10 cellular contexts compared by ENCODE assay signal in the genomic region with DNA sequence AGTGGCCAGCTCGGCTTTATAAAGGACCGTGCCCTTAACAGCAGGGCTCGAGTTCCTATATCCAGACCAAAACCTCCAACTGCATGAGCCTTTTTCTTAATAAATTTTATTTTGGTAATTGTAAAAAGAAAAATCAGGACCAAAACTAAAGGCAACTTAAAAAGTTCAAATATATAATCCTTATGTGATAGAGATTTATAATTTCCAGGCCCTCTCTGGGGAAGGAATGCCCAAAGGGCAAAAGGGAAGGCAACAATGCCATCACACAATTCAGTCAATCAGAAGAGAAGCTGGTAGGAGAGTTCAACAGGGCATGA. TPM values are rescaled to one million over a fixed set of nuclear protein-coding genes. Genes with fewer than 3 reads are reported as not detected.
DNase-seq lines count a peak whose midpoint lies in the region; ATAC-seq, FAIRE-seq and TF ChIP-seq lines count a peak whose summit lies in the region.
"Had no signal": no experiment of that assay in that cellular context is flagged by ENCODE, and none has a peak within 500 bp of the region (broad histone marks: within the 10 kb centered on the region; RNA-seq: fewer than 3 reads in every experiment).

No MANE protein-coding gene starts in this region.

- H3K36me3 ChIP-seq in K562 (ENCODE audit: control insufficient read depth, insufficient read depth, low read length) (peaks cover 66% of the 10 kb centered on the region; the same call in 2 of the 3 replicates), muscle layer of colon (ENCODE audit: insufficient read depth, low read length) (peaks cover 46% of the 10 kb centered on the region)

- H4K20me1 ChIP-seq in K562 (replicated peaks; ENCODE audit: control insufficient read depth, insufficient read depth, low read length): peaks cover 9% of the 10 kb centered on the region; the same call in 1 of the 2 replicates

- TF ChIP-seq EP300 in K562 (IDR thresholded peaks at IDR 0.05; ENCODE audit: low read length): no peak

- TF ChIP-seq CTCF in 22Rv1 (IDR thresholded peaks at IDR 0.05): no peak
- TF ChIP-seq CTCF in HL-60 (IDR thresholded peaks at IDR 0.05; ENCODE audit: insufficient read depth, low read length): no peak
- TF ChIP-seq CTCF in K562 (IDR thresholded peaks at IDR 0.05 in 2 of 3, conservative IDR thresholded peaks at IDR 0.05 in 1 of 3; ENCODE audit: insufficient read depth in 2 of 3, low read depth in 1 of 3, low read length in 3 of 3): no peak

- H3K4me3 ChIP-seq in HL-60 (replicated peaks; ENCODE audit: insufficient read depth, low read length) (peak overlapping the region; percentile 88), K562 (peak overlapping the region; percentile 71; the same call in 1 of the 2 replicates), muscle layer of colon (ENCODE audit: low read depth in 1 of 2, low read length in 2 of 2) (no peak overlapping the region)

- H3K9me3 ChIP-seq in K562 (replicated peaks; ENCODE audit: control insufficient read depth, insufficient read depth, low read depth, low read length): no peaks in the 10 kb centered on the region
- H3K9me3 ChIP-seq in muscle layer of colon (ENCODE audit: low read length): no peaks in the 10 kb centered on the region

- CTCF ChIA-PET in K562 (lab: Yijun Ruan, JAX; ENCODE audit: low intra/inter-chr PET ratio): no interaction called here

- FAIRE-seq in K562 (lab: Jason Lieb, UNC) (no peak), frontal cortex (lab: Jason Lieb, UNC) (no peak)

- POLR2A ChIA-PET in K562 (lab: Yijun Ruan, JAX): interaction anchor here (0.6 to 1.3 kb wide), 8 partner anchors 10 to 111 kb away, joined by 3 to 9 read pairs (median 4); partner anchors contain the start of genes DHRS1, IRF9, NOP9 and TINF2

- in situ Hi-C loops in K562 (cut with MboI): no loop called here

- peaks cover 3% of the 10 kb centered on the region for H3K9me1 ChIP-seq in K562 (ENCODE audit: control insufficient read depth, insufficient read depth, low read length)

- WGBS in K562 (ENCODE audit: insufficient coverage, low coverage, missing lambda C conversion rate): 0% methylated on average over 1 of the region's 3 CpGs

- H3K4me1 ChIP-seq in K562 (replicated peaks in 1 of 2; ENCODE audit: control insufficient read depth in 2 of 2, insufficient read depth in 2 of 2, low read length in 2 of 2) (peaks cover 0 to 21% of the 10 kb centered on the region in 2 experiments; a peak in 3 of 5 replicates), muscle layer of colon (ENCODE audit: insufficient read depth, low read length) (peaks cover 13% of the 10 kb centered on the region)

- no peak for TF ChIP-seq RAD21 in K562 (CRISPR knock-in tag; conservative IDR thresholded peaks at IDR 0.05 in 1 of 2, IDR thresholded peaks at IDR 0.05 in 1 of 2)

- no peak for DNase-seq in HL-60 (ENCODE audit: low read depth in 1 of 2, low spot score in 1 of 2)
- no peak for DNase-seq in K562 (ENCODE audit: extremely low read depth in 1 of 4, low spot score in 3 of 4)
- no peak for DNase-seq in stimulated activated CD4-positive, alpha-beta T cell treated with anti-CD3 and anti-CD28 coated beads, Interleukin-4, amount 100 ng/mL, for 4 hours
- DNase-seq in 8988T: no peak
- DNase-seq in frontal cortex (ENCODE audit: low spot score in 2 of 2): no peak

- H3K4me2 ChIP-seq in K562 (ENCODE audit: insufficient read depth, low read length): peak overlapping the region; percentile 87; the same call in 1 of the 2 replicates

- ATAC-seq in K562: no peak
- no peak for ATAC-seq in GM19455 (IDR thresholded peaks at IDR 0.05; ENCODE audit: unreplicated experiment)

- H3K27ac ChIP-seq in 22Rv1 (peak overlapping the region; percentile 92), HL-60 (replicated peaks) (peak overlapping the region; percentile 79; the same call in 1 of the 2 replicates), K562 (ENCODE audit: extremely low read depth, low read depth, low read length) (no peak overlapping the region; the same call in 2 of the 3 replicates), muscle layer of colon (ENCODE audit: low read depth, low read length) (peak overlapping the region; percentile 4)

- intact Hi-C loops in K562 (cut with micrococcal nuclease): no loop called here

- H2AFZ ChIP-seq in K562 (ENCODE audit: low read depth, low read length): peak overlapping the region; percentile 11; the same call in 1 of the 2 replicates

- TF ChIP-seq POLR2A in K562 (conservative IDR thresholded peaks at IDR 0.05): no peak

- H3K9ac ChIP-seq in K562 (ENCODE audit: insufficient read depth in 1 of 2, low read depth in 2 of 2, low read length in 2 of 2) (peak overlapping the region in 1 of 2 experiments; percentile 38; a peak in 2 of 4 replicates), muscle layer of colon (ENCODE audit: low read length) (no peak overlapping the region)

- peaks cover 25% of the 10 kb centered on the region for H3K79me2 ChIP-seq in K562 (ENCODE audit: control insufficient read depth, insufficient read depth, low read length)

- no TSS peak for BruUV-seq in K562 (replicated peaks; lab: Mats Ljungman, UMichigan)

- H3K27me3 ChIP-seq in HL-60 (ENCODE audit: insufficient read depth, poor library complexity, severe bottlenecking) (no peaks in the 10 kb centered on the region), K562 (ENCODE audit: control insufficient read depth in 2 of 2, insufficient read depth in 2 of 2, low read length in 2 of 2) (no peaks in the 10 kb centered on the region), muscle layer of colon (ENCODE audit: control insufficient read depth in 1 of 2, insufficient read depth in 2 of 2, low read length in 2 of 2) (no peaks in the 10 kb centered on the region)

RNA-seq across cellular contexts. Expression of gene IPO4, which starts 0.4 kb away (rescaled TPM):
- 71.7 and 221 TPM in 2 replicates for total RNA-seq in K562 (2011; cell fraction: chromatin; rRNA removed; ENCODE audit: low replicate concordance)
- total RNA-seq in K562 (2011; cell fraction: nucleolus; rRNA removed): 175 and 192 TPM in 2 replicates
- 73.9 and 88.9 TPM in 2 replicates for total RNA-seq in K562 (2011; cell fraction: nucleoplasm; rRNA removed)
- total RNA-seq in K562 (2014; rRNA removed) (109 and 151 TPM in 2 replicates), K562 (2014; rRNA removed; fragmentation: Illumina TruSeq; extraction: Trizol) (15.2 and 21.7 TPM in 2 replicates), K562 (2015; rRNA removed; fragmentation: Illumina TruSeq; extraction: Trizol) (31.8 and 36.2 TPM in 2 replicates), K562 (2021) (104 and 122 TPM in 2 replicates), frontal cortex (12.6 TPM)
- polyA plus RNA-seq in K562 (2011; rRNA removed) (13.7 and 22.4 TPM in 2 replicates), K562 (2014; fragmentation: Illumina TruSeq; extraction: Trizol) (46.0 and 58.1 TPM in 2 replicates), K562 (2014; fragmentation: Nextera tagmentation; extraction: Ambion mirVana) (1 to 10 TPM; 7.3 to 7.5 TPM), K562 (2014; rRNA removed) (41.5 and 47.7 TPM in 2 replicates)
- polyA plus RNA-seq in K562 (2011; cell fraction: cytosol; rRNA removed): 17.4 and 31.1 TPM in 2 replicates
- 90.5 and 143 TPM in 2 replicates for polyA plus RNA-seq in K562 (2011; cell fraction: nucleus; rRNA removed)
- polyA plus RNA-seq in K562 (2012): 48.6 and 67.0 TPM in 2 replicates
- polyA minus RNA-seq in K562 (2011; rRNA and poly(A)+ RNA removed): 30.5 and 36.4 TPM in 2 replicates
- polyA minus RNA-seq in K562 (2011; cell fraction: cytosol; rRNA and poly(A)+ RNA removed): 44.0 and 46.2 TPM in 2 replicates
- polyA minus RNA-seq in K562 (2011; cell fraction: nucleus; rRNA and poly(A)+ RNA removed): 86.6 and 94.8 TPM in 2 replicates

RNA-seq across cellular contexts. Expression of gene TM9SF1, which starts 6.2 kb away (rescaled TPM):
- total RNA-seq in K562 (2011; cell fraction: chromatin; rRNA removed; ENCODE audit: low replicate concordance): 13.1 and 32.6 TPM in 2 replicates
- 28.6 and 29.0 TPM in 2 replicates for total RNA-seq in K562 (2011; cell fraction: nucleolus; rRNA removed)
- total RNA-seq in K562 (2011; cell fraction: nucleoplasm; rRNA removed): 23.8 and 27.3 TPM in 2 replicates
- total RNA-seq in K562 (2014; rRNA removed) (11.8 and 15.0 TPM in 2 replicates), K562 (2014; rRNA removed; fragmentation: Illumina TruSeq; extraction: Trizol) (6.9 and 11.0 TPM in 2 replicates), K562 (2015; rRNA removed; fragmentation: Illumina TruSeq; extraction: Trizol) (12.7 and 13.2 TPM in 2 replicates), K562 (2021) (20.3 TPM in 2 replicates), frontal cortex (9.8 TPM)
- polyA plus RNA-seq in K562 (2011; rRNA removed) (9.2 and 10.6 TPM in 2 replicates), K562 (2014; fragmentation: Illumina TruSeq; extraction: Trizol) (13.3 and 17.9 TPM in 2 replicates), K562 (2014; fragmentation: Nextera tagmentation; extraction: Ambion mirVana) (1 to 10 TPM; 5.3 to 6.3 TPM), K562 (2014; rRNA removed) (13.0 and 18.9 TPM in 2 replicates)
- 20.9 and 23.6 TPM in 2 replicates for polyA plus RNA-seq in K562 (2011; cell fraction: cytosol; rRNA removed)
- 13.1 and 13.3 TPM in 2 replicates for polyA plus RNA-seq in K562 (2011; cell fraction: nucleus; rRNA removed)
- polyA plus RNA-seq in K562 (2012): 15.5 and 21.2 TPM in 2 replicates
- polyA minus RNA-seq in K562 (2011; rRNA and poly(A)+ RNA removed): 9.7 and 12.0 TPM in 2 replicates
- polyA minus RNA-seq in K562 (2011; cell fraction: cytosol; rRNA and poly(A)+ RNA removed): 2.8 and 4.1 TPM in 2 replicates
- 5.8 and 6.7 TPM in 2 replicates for polyA minus RNA-seq in K562 (2011; cell fraction: nucleus; rRNA and poly(A)+ RNA removed)

RNA-seq across cellular contexts. Expression of gene TSSK4, which starts 16.5 kb away (rescaled TPM):
- 0.40 and 1.6 TPM in 2 replicates for total RNA-seq in K562 (2011; cell fraction: chromatin; rRNA removed; ENCODE audit: low replicate concordance)
- 0.26 and 1.7 TPM in 2 replicates for total RNA-seq in K562 (2011; cell fraction: nucleolus; rRNA removed)
- total RNA-seq in K562 (2011; cell fraction: nucleoplasm; rRNA removed): 1.6 and 3.0 TPM in 2 replicates
- total RNA-seq in K562 (2014; rRNA removed) (not detected in 2 replicates), K562 (2014; rRNA removed; fragmentation: Illumina TruSeq; extraction: Trizol) (not detected in 2 replicates), K562 (2015; rRNA removed; fragmentation: Illumina TruSeq; extraction: Trizol) (0.15 TPM in 1 of 2 replicates, not detected in the other), K562 (2021) (not detected in 2 replicates), frontal cortex (not detected)
- polyA plus RNA-seq in K562 (2011; rRNA removed) (not detected in 2 replicates), K562 (2014; fragmentation: Illumina TruSeq; extraction: Trizol) (not detected in 2 replicates), K562 (2014; fragmentation: Nextera tagmentation; extraction: Ambion mirVana) (under 1 TPM; 0.07 to 0.14 TPM), K562 (2014; rRNA removed) (not detected in 2 replicates)
- 0.04 TPM in 1 of 2 replicates, not detected in the other for polyA plus RNA-seq in K562 (2011; cell fraction: cytosol; rRNA removed)
- polyA plus RNA-seq in K562 (2011; cell fraction: nucleus; rRNA removed): 0.14 and 0.35 TPM in 2 replicates
- polyA plus RNA-seq in K562 (2012): 1.7 and 2.2 TPM in 2 replicates
- 0.27 and 0.95 TPM in 2 replicates for polyA minus RNA-seq in K562 (2011; rRNA and poly(A)+ RNA removed)
- polyA minus RNA-seq in K562 (2011; cell fraction: cytosol; rRNA and poly(A)+ RNA removed): not detected in 2 replicates
- 0.54 and 0.67 TPM in 2 replicates for polyA minus RNA-seq in K562 (2011; cell fraction: nucleus; rRNA and poly(A)+ RNA removed)
- total RNA-seq: Daoy, temporal lobe had no signal

RNA-seq across cellular contexts. Expression of gene REC8, which starts 17.1 kb away (rescaled TPM):
- total RNA-seq in K562 (2011; cell fraction: chromatin; rRNA removed; ENCODE audit: low replicate concordance): 20.5 and 46.6 TPM in 2 replicates
- total RNA-seq in K562 (2011; cell fraction: nucleolus; rRNA removed): 18.4 and 21.0 TPM in 2 replicates
- 19.1 and 20.8 TPM in 2 replicates for total RNA-seq in K562 (2011; cell fraction: nucleoplasm; rRNA removed)
- total RNA-seq in K562 (2014; rRNA removed) (0.41 and 0.73 TPM in 2 replicates), K562 (2014; rRNA removed; fragmentation: Illumina TruSeq; extraction: Trizol) (0.57 and 0.65 TPM in 2 replicates), K562 (2015; rRNA removed; fragmentation: Illumina TruSeq; extraction: Trizol) (0.68 and 1.1 TPM in 2 replicates), K562 (2021) (2.5 and 2.6 TPM in 2 replicates), frontal cortex (15.1 TPM)
- polyA plus RNA-seq in K562 (2011; rRNA removed) (1.0 and 1.4 TPM in 2 replicates), K562 (2014; fragmentation: Illumina TruSeq; extraction: Trizol) (0.84 and 0.85 TPM in 2 replicates), K562 (2014; fragmentation: Nextera tagmentation; extraction: Ambion mirVana) (under 1 TPM; 0.11 to 0.28 TPM), K562 (2014; rRNA removed) (0.97 and 2.5 TPM in 2 replicates)
- 0.62 and 0.89 TPM in 2 replicates for polyA plus RNA-seq in K562 (2011; cell fraction: cytosol; rRNA removed)
- 9.7 and 17.2 TPM in 2 replicates for polyA plus RNA-seq in K562 (2011; cell fraction: nucleus; rRNA removed)
- 1.9 and 6.6 TPM in 2 replicates for polyA plus RNA-seq in K562 (2012)
- polyA minus RNA-seq in K562 (2011; rRNA and poly(A)+ RNA removed): 0.42 and 0.67 TPM in 2 replicates
- polyA minus RNA-seq in K562 (2011; cell fraction: cytosol; rRNA and poly(A)+ RNA removed): not detected in 2 replicates
- polyA minus RNA-seq in K562 (2011; cell fraction: nucleus; rRNA and poly(A)+ RNA removed): 1.8 and 3.1 TPM in 2 replicates
- total RNA-seq: Daoy had no signal

RNA-seq across cellular contexts. Expression of gene CHMP4A, which starts 24.3 kb away (rescaled TPM):
- 40.8 and 43.4 TPM in 2 replicates for total RNA-seq in K562 (2011; cell fraction: chromatin; rRNA removed; ENCODE audit: low replicate concordance)
- total RNA-seq in K562 (2011; cell fraction: nucleolus; rRNA removed): 10.3 and 14.2 TPM in 2 replicates
- 21.1 and 24.1 TPM in 2 replicates for total RNA-seq in K562 (2011; cell fraction: nucleoplasm; rRNA removed)
- total RNA-seq in K562 (2014; rRNA removed) (52.5 and 52.7 TPM in 2 replicates), K562 (2014; rRNA removed; fragmentation: Illumina TruSeq; extraction: Trizol) (37.6 and 41.5 TPM in 2 replicates), K562 (2015; rRNA removed; fragmentation: Illumina TruSeq; extraction: Trizol) (37.2 and 38.7 TPM in 2 replicates), K562 (2021) (25.7 and 28.8 TPM in 2 replicates), frontal cortex (40.4 TPM)
- polyA plus RNA-seq in K562 (2011; rRNA removed) (36.1 and 50.5 TPM in 2 replicates), K562 (2014; fragmentation: Illumina TruSeq; extraction: Trizol) (77.2 and 88.9 TPM in 2 replicates), K562 (2014; fragmentation: Nextera tagmentation; extraction: Ambion mirVana) (100 to 1,000 TPM in 1 of 2 experiments, 10 to 100 TPM in 1; 91.4 to 104 TPM), K562 (2014; rRNA removed) (77.0 and 84.5 TPM in 2 replicates)
- polyA plus RNA-seq in K562 (2011; cell fraction: cytosol; rRNA removed): 25.1 and 73.5 TPM in 2 replicates
- polyA plus RNA-seq in K562 (2011; cell fraction: nucleus; rRNA removed): 14.6 and 17.5 TPM in 2 replicates
- 67.8 and 71.0 TPM in 2 replicates for polyA plus RNA-seq in K562 (2012)
- polyA minus RNA-seq in K562 (2011; rRNA and poly(A)+ RNA removed): 53.3 and 63.0 TPM in 2 replicates
- 10.3 TPM in 2 replicates for polyA minus RNA-seq in K562 (2011; cell fraction: cytosol; rRNA and poly(A)+ RNA removed)
- 3.5 and 7.1 TPM in 2 replicates for polyA minus RNA-seq in K562 (2011; cell fraction: nucleus; rRNA and poly(A)+ RNA removed)

Comparison
In these comparisons a context has a peak if more than half of its experiments do, and no peak if none do; other contexts are left out.
1. H3K4me3 ChIP-seq: peak in HL-60 (single experiment) and K562 (single experiment); none in muscle layer of colon (0 of 2).